ENCODE assay signal across 9 cellular contexts in genomic region chr1:44786138-44786840, GRCh38. TPM values are rescaled to one million over a fixed set of nuclear protein-coding genes. Genes with fewer than 3 reads are reported as not detected.
A peak's percentile ranks its signal among the peaks of the same experiment; 100 is the strongest.
DNase-seq lines count a peak whose midpoint lies in the region; ATAC-seq and TF ChIP-seq lines count a peak whose summit lies in the region.
"Had no signal": no experiment of that assay in that cellular context is flagged by ENCODE, and none has a peak within 500 bp of the region (broad histone marks: within the 10 kb centered on the region; RNA-seq: fewer than 3 reads in every experiment).

No MANE protein-coding gene starts in this region.

- peak; percentile 81 for DNase-seq in CD1c-positive myeloid dendritic cell (ENCODE audit: extremely low spot score)
- peak; percentile 61 for DNase-seq in NOMO-1 treated with DMSO at 0.1 percent for 48 hours (lab: John Stamatoyannopoulos, UW; ENCODE audit: unreplicated experiment)
- peak; percentile 43 to 81 for DNase-seq in foreskin fibroblast
- DNase-seq in neural crest cell (ENCODE audit: low read depth, low spot score): peak; percentile 73
- DNase-seq in upper lobe of left lung: peak; percentile 84 to 93
- no peak for DNase-seq in NCI-H748 (lab: John Stamatoyannopoulos, UW; ENCODE audit: unreplicated experiment)

- peaks cover 29% of the 10 kb centered on the region for H3K4me1 Mint-ChIP-seq in activated T-helper 17 cell treated with anti-CD3 and anti-CD28 coated beads, Interleukin-2, amount 50 U/mL, for 72 hours
- peaks cover 27% of the 10 kb centered on the region for H3K4me1 Mint-ChIP-seq in neural crest cell

- H3K36me3 Mint-ChIP-seq in activated T-helper 17 cell treated with anti-CD3 and anti-CD28 coated beads, Interleukin-2, amount 50 U/mL, for 72 hours (ENCODE audit: low read depth): peaks cover 15% of the 10 kb centered on the region
- peaks cover 4% of the 10 kb centered on the region for H3K36me3 Mint-ChIP-seq in neural crest cell (ENCODE audit: low read depth)

- H3K9me3 Mint-ChIP-seq in activated T-helper 17 cell treated with anti-CD3 and anti-CD28 coated beads, Interleukin-2, amount 50 U/mL, for 72 hours: no peaks in the 10 kb centered on the region
- no peaks in the 10 kb centered on the region for H3K9me3 Mint-ChIP-seq in neural crest cell

- H3K4me1 ChIP-seq in upper lobe of left lung: peaks cover 19 to 33% (median 32%) of the 10 kb centered on the region in 4 donors

- H3K36me3 ChIP-seq in upper lobe of left lung: peaks cover 0 to 10% (median under 1%) of the 10 kb centered on the region in 4 donors

- H3K4me3 ChIP-seq in foreskin fibroblast (ENCODE audit: low read depth in 1 of 2, low read length in 2 of 2) (peak overlapping the region; percentile 11 to 43), upper lobe of left lung (peak overlapping the region; percentile 4 to 55 (median 51))

- peak in 1 of 4 donors; percentile 19 for TF ChIP-seq POLR2A in upper lobe of left lung (IDR thresholded peaks at IDR 0.05)

- peak overlapping the region; percentile 8 to 72 (median 45) for H3K27ac ChIP-seq in upper lobe of left lung

- no peaks in the 10 kb centered on the region for H3K9me3 ChIP-seq in upper lobe of left lung

- H3K4me3 Mint-ChIP-seq in activated T-helper 17 cell treated with anti-CD3 and anti-CD28 coated beads, Interleukin-2, amount 50 U/mL, for 72 hours: peak overlapping the region; percentile 79
- peak overlapping the region; percentile 69 for H3K4me3 Mint-ChIP-seq in neural crest cell

- peak overlapping the region; percentile 85 for H3K27ac Mint-ChIP-seq in activated T-helper 17 cell treated with anti-CD3 and anti-CD28 coated beads, Interleukin-2, amount 50 U/mL, for 72 hours
- H3K27ac Mint-ChIP-seq in neural crest cell (ENCODE audit: unreplicated experiment): no peak overlapping the region

- no peaks in the 10 kb centered on the region for H3K27me3 Mint-ChIP-seq in activated T-helper 17 cell treated with anti-CD3 and anti-CD28 coated beads, Interleukin-2, amount 50 U/mL, for 72 hours
- peaks cover 10% of the 10 kb centered on the region for H3K27me3 Mint-ChIP-seq in neural crest cell (ENCODE audit: low read depth)

- H3K27me3 ChIP-seq in upper lobe of left lung: no peaks in the 10 kb centered on the region

- 21 to 28% methylated on average over 7 to 18 of the region's 49 CpGs for WGBS in upper lobe of left lung, 2 donors

- TF ChIP-seq EP300 in upper lobe of left lung (IDR thresholded peaks at IDR 0.05): no peak

- TF ChIP-seq CTCF in foreskin fibroblast (IDR thresholded peaks at IDR 0.05; ENCODE audit: low read depth, low read length) (peak; percentile 98), neural crest cell (conservative IDR thresholded peaks at IDR 0.05) (peak; percentile 99), upper lobe of left lung (IDR thresholded peaks at IDR 0.05) (peak; percentile 98 to 99 (median 98))

- ATAC-seq in GM21390 (IDR thresholded peaks at IDR 0.05; ENCODE audit: unreplicated experiment) (peak; percentile 63), upper lobe of left lung (ENCODE audit: low FRiP score in 2 of 2) (peak; percentile 88 to 90)
- ATAC-seq in activated T-helper 17 cell treated with anti-CD3 and anti-CD28 coated beads, Interleukin-2, amount 50 U/mL, for 72 hours (replicated peaks): peak; percentile 77

RNA-seq across cellular contexts. Expression of gene BEST4, which starts 1.7 kb away (rescaled TPM):
- 1 to 10 TPM in 1 of 2 donors, under 1 TPM in 1; 0.97 to 2.0 TPM for total RNA-seq in activated T-helper 17 cell treated with anti-CD3 and anti-CD28 coated beads, Interleukin-2, amount 50 U/mL, for 72 hours
- total RNA-seq in neural crest cell: 0.14 and 0.23 TPM in 2 replicates
- 1 to 10 TPM in 3 of 6 donors, under 1 TPM in 3; 0.30 to 9.1 (median 0.81) TPM for total RNA-seq in upper lobe of left lung
- total RNA-seq: RPMI7951 had no signal

RNA-seq across cellular contexts. Expression of gene RPS8, which starts 10.9 kb away (rescaled TPM):
- total RNA-seq in activated T-helper 17 cell treated with anti-CD3 and anti-CD28 coated beads, Interleukin-2, amount 50 U/mL, for 72 hours: 1,000 to 10,000 TPM; 2,475 to 3,183 TPM
- total RNA-seq in neural crest cell: 2,216 and 2,317 TPM in 2 replicates
- 1,000 to 10,000 TPM in 4 of 6 donors, 100 to 1,000 TPM in 2; 507 to 1,439 (median 1,183) TPM for total RNA-seq in upper lobe of left lung

RNA-seq across cellular contexts. Expression of gene PLK3, which starts 13.9 kb away (rescaled TPM):
- 10 to 100 TPM; 58.7 to 92.0 TPM for total RNA-seq in activated T-helper 17 cell treated with anti-CD3 and anti-CD28 coated beads, Interleukin-2, amount 50 U/mL, for 72 hours
- total RNA-seq in neural crest cell (15.3 and 15.7 TPM in 2 replicates), upper lobe of left lung (10 to 100 TPM; 24.9 to 72.4 (median 49.6) TPM)

RNA-seq across cellular contexts. Expression of gene DYNLT4, which starts 20.9 kb away (rescaled TPM):
- total RNA-seq in activated T-helper 17 cell treated with anti-CD3 and anti-CD28 coated beads, Interleukin-2, amount 50 U/mL, for 72 hours: 1 to 10 TPM in 1 of 2 donors, under 1 TPM in 1; 0.56 to 1.2 TPM
- total RNA-seq in neural crest cell: not detected in 2 replicates
- 10 to 100 TPM in 4 of 6 donors, 1 to 10 TPM in 2; 1.2 to 38.8 (median 10.9) TPM for total RNA-seq in upper lobe of left lung

RNA-seq across cellular contexts. Expression of gene BTBD19, which starts 22.0 kb away (rescaled TPM):
- total RNA-seq in activated T-helper 17 cell treated with anti-CD3 and anti-CD28 coated beads, Interleukin-2, amount 50 U/mL, for 72 hours: 10 to 100 TPM; 15.9 to 62.7 TPM
- total RNA-seq in neural crest cell (5.5 and 6.5 TPM in 2 replicates), upper lobe of left lung (10 to 100 TPM in 4 of 6 donors, 1 to 10 TPM in 2; 5.1 to 63.9 (median 17.8) TPM)
